ENCODE assay signal across 12 cellular contexts in the genomic region with DNA sequence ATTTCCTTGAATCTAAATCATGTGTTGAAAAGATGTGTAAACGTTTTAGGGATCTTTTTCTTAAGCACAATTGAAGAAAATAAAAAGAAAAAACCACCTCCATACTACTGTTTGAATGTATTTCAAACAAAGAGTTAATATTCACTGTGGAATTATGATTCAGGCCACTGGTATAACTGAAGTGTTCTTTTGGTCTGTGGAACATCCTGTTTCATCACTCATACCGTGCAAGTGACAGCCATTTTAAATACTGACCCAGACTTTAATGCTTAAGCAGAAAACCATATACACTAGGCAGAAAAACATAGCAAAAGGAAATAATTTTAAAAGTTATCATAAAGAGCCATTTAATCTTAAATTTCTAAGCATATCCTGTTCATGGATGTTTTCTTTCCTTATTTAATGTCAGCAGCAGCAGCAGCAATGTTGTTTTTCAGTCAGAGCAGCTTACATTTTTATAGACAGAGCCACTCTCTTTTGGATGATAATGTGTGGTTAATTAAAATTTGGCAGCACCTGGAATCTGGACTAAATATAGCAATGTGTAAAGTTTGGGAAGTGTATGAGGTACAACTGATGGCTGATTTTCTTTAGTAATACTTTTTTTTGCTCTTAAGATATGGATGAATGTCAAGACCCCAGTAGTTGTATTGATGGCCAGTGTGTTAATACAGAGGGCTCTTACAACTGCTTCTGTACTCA.
A peak's percentile ranks its signal among the peaks of the same experiment; 100 is the strongest.
DNase-seq lines count a peak whose midpoint lies in the region; FAIRE-seq and TF ChIP-seq lines count a peak whose summit lies in the region.
"Had no signal": no experiment of that assay in that cellular context is flagged by ENCODE, and none has a peak within 500 bp of the region (broad histone marks: within the 10 kb centered on the region; RNA-seq: fewer than 3 reads in every experiment).

No MANE protein-coding gene starts in this region.

- intact Hi-C loops in lower leg skin (cut with DNase I; ENCODE audit: low total_unique reads) = no loop called here

- H3K4me1 ChIP-seq in Loucy (ENCODE audit: insufficient read depth, low read length, poor library complexity, severe bottlenecking) = peaks cover 33% of the 10 kb centered on the region
- H3K4me1 ChIP-seq: suprapubic skin had no signal

- no peak for FAIRE-seq in bronchial epithelial cell (lab: Jason Lieb, UNC)
- no peak for FAIRE-seq in GM12891 (lab: Jason Lieb, UNC)
- FAIRE-seq: colon, GM12878, HTR-8/SVneo had no signal

- WGBS in lower leg skin, 2 donors = 59 to 65% methylated on average over 2 of the region's 2 CpGs

- no peak overlapping the region for H3K27ac ChIP-seq in caudate nucleus (ENCODE audit: low read depth, low read length)
- H3K27ac ChIP-seq: suprapubic skin had no signal

- no peaks in the 10 kb centered on the region for H3K9me2 ChIP-seq in Loucy (replicated peaks; ENCODE audit: low read depth, low read length)

- peak overlapping the region; percentile 66 for H2AFZ ChIP-seq in Loucy (ENCODE audit: low read length)

- H3K36me3 ChIP-seq in Loucy (ENCODE audit: insufficient read depth, low read length) = no peaks in the 10 kb centered on the region
- H3K36me3 ChIP-seq in bronchial epithelial cell (ENCODE audit: control insufficient read depth, insufficient read depth, low read length) = peaks cover 4% of the 10 kb centered on the region
- H3K36me3 ChIP-seq: suprapubic skin had no signal

- DNase-seq in AG09309 (ENCODE audit: low read depth) (peak; percentile 54), bronchial epithelial cell (ENCODE audit: low read depth) (peak; percentile 72), kidney tubule cell (ENCODE audit: low spot score) (peak; percentile 50), GM19238 (ENCODE audit: insufficient read length, low spot score) (no peak), caudate nucleus (lab: John Stamatoyannopoulos, UW) (no peak), GM12891 (ENCODE audit: insufficient read length, low spot score) (no peak), lower leg skin (ENCODE audit: low spot score in 2 of 2) (no peak)

- H3K4me2 ChIP-seq in Loucy (ENCODE audit: low read depth, low read length, poor library complexity, severe bottlenecking) = peak overlapping the region; percentile 8

- TF ChIP-seq CTCF in AG09309 (IDR thresholded peaks at IDR 0.05; ENCODE audit: control insufficient read depth, insufficient read depth, low read depth, low read length, missing control alignments) = no peak
- TF ChIP-seq CTCF in Loucy (conservative IDR thresholded peaks at IDR 0.05; ENCODE audit: low read length) = no peak
- no peak for TF ChIP-seq CTCF in bronchial epithelial cell (IDR thresholded peaks at IDR 0.05; ENCODE audit: insufficient read depth, low read length, severe bottlenecking)
- TF ChIP-seq CTCF in lower leg skin (IDR thresholded peaks at IDR 0.05) = no peak

- no peaks in the 10 kb centered on the region for H3K9me3 ChIP-seq in Loucy (ENCODE audit: insufficient read depth, low read depth, low read length)
- H3K9me3 ChIP-seq: suprapubic skin had no signal

- no peaks in the 10 kb centered on the region for H4K20me1 ChIP-seq in Loucy (ENCODE audit: insufficient read depth, low read length, poor library complexity, severe bottlenecking)

- no peak for TF ChIP-seq POLR2A in GM12891 (IDR thresholded peaks at IDR 0.05; ENCODE audit: low read depth, low read length)
- TF ChIP-seq POLR2A in lower leg skin (IDR thresholded peaks at IDR 0.05) = no peak

- 0 out of 2 replicates have a peak, but pooled peaks cover 2% of the 10 kb centered on the region for H3F3A ChIP-seq in Loucy (ENCODE audit: low read depth)

- H3K27me3 ChIP-seq in Loucy (ENCODE audit: insufficient read depth, low read length, poor library complexity, severe bottlenecking) (no peaks in the 10 kb centered on the region), bronchial epithelial cell (ENCODE audit: control insufficient read depth, insufficient read depth, low read length) (no peaks in the 10 kb centered on the region)
- H3K27me3 ChIP-seq: suprapubic skin had no signal

- H3K4me3 ChIP-seq in AG09309 (ENCODE audit: control insufficient read depth, low read depth, low read length) (no peak overlapping the region), Loucy (ENCODE audit: low read length, poor library complexity, severe bottlenecking) (no peak overlapping the region), bronchial epithelial cell (ENCODE audit: low read depth, low read length) (no peak overlapping the region), lower leg skin (ENCODE audit: low read depth, poor library complexity, severe bottlenecking) (no peak overlapping the region)
- H3K4me3 ChIP-seq: GM12878, suprapubic skin had no signal

- no peaks in the 10 kb centered on the region for H3K79me2 ChIP-seq in Loucy (ENCODE audit: insufficient read depth, low read length)

- peak overlapping the region; percentile 41 for H3K9ac ChIP-seq in Loucy (ENCODE audit: low read depth, low read length, poor library complexity, severe bottlenecking)

TF ChIP-seq in GM12891, 5 proteins besides CTCF, POLR2A, EP300 and RAD21:
- TF ChIP-seq PAX5 (IDR thresholded peaks at IDR 0.05; ENCODE audit: insufficient read depth, low read length, severe bottlenecking) (no peak), POU2F2 (IDR thresholded peaks at IDR 0.05; ENCODE audit: low read depth, low read length) (no peak), TAF1 (IDR thresholded peaks at IDR 0.05; ENCODE audit: low read depth, low read length) (no peak), SPI1 (IDR thresholded peaks at IDR 0.05; ENCODE audit: low read depth, low read length) (no peak), POLR2AphosphoS5 (IDR thresholded peaks at IDR 0.05; ENCODE audit: low read depth, low read length) (no peak)

Comparison
In these comparisons a context has a peak if more than half of its experiments do, and no peak if none do; other contexts are left out.
1. DNase-seq: peak in AG09309 (single experiment), bronchial epithelial cell (single experiment) and kidney tubule cell (single experiment); none in GM19238 (single experiment), caudate nucleus (0 of 61), GM12891 (single experiment) and lower leg skin (0 of 2).